11 cellular contexts compared by ENCODE assay signal in the genomic region with DNA sequence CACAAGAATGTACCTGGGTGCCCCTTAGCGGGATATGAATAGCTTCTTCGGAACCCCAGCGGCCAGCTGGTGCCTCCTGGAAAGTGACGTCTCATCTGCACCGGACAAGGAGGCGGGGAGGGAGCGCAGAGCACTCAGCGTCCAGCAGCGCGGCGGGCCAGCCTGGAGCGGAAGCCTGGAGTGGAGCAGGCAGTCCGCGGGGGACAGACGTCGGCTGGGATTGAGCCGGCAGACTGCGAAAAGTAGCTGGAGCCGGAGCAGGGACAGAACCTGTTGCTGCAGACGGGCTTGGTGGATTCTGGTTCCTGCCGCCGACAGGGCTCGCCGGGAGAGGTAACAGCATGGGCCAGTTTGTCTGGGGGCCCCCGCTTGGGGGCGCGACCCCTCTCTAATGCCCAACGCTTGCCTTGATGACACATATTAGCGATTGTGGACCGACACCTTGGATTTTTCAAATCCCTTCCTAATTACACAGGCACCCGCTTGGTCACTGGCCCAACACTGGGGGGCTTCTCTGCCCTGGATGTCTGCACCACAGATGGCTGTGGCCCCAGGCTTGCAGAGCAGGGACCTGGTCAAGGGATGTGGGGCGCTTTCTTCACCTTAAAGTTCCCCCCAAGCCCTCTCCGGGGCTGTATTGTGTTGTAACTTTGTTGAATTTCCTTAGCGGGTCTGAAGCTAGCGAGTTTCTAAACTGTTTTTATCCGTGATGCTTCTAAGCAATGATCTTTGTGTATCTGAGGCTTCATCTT. TPM values are rescaled to one million over a fixed set of nuclear protein-coding genes. Genes with fewer than 3 reads are reported as not detected.
A peak's percentile ranks its signal among the peaks of the same experiment; 100 is the strongest.
DNase-seq lines count a peak whose midpoint lies in the region; ATAC-seq, FAIRE-seq and TF ChIP-seq lines count a peak whose summit lies in the region.
"Had no signal": no experiment of that assay in that cellular context is flagged by ENCODE, and none has a peak within 500 bp of the region (broad histone marks: within the 10 kb centered on the region; RNA-seq: fewer than 3 reads in every experiment).

Gene NPFFR2 (plus strand): TSS at position 133 of the 752 bp plus-strand sequence. CDS start 96,592 bp downstream, outside the sequence.

- WGBS in A549 (ENCODE audit: missing lambda C conversion rate) = 24% methylated on average over 11 of the region's 36 CpGs
- 6% methylated on average over 36 of the region's 36 CpGs for WGBS in HUES64
- WGBS in mesodermal cell (ENCODE audit: insufficient coverage in 2 of 2), 2 experiments = 11 to 15% methylated on average over 26 to 27 of the region's 36 CpGs

- no peak within 1 kb of the TSS for H3K27ac ChIP-seq in A549
- H3K27ac ChIP-seq in HUES64 (ENCODE audit: low read depth, low read length) = peak within 1 kb of the TSS; percentile 38
- no peak within 1 kb of the TSS for H3K27ac ChIP-seq in fibroblast of lung (ENCODE audit: insufficient read depth, low read length)
- peak within 1 kb of the TSS; percentile 20 for H3K27ac ChIP-seq in mesodermal cell (ENCODE audit: low read depth, low read length, severe bottlenecking)
- H3K27ac ChIP-seq: BLaER1 had no signal

- H3K9me3 Mint-ChIP-seq in natural killer cell = peaks cover 0 to 11% of the 10 kb centered on the region in 2 donors

- peak within 1 kb of the TSS; percentile 57 for H3K9ac ChIP-seq in HUES64 (ENCODE audit: low read depth, low read length)
- no peak within 1 kb of the TSS for H3K9ac ChIP-seq in fibroblast of lung (ENCODE audit: insufficient read depth, low read length)
- H3K9ac ChIP-seq: BLaER1 had no signal

- TF ChIP-seq RAD21 in A549 (conservative IDR thresholded peaks at IDR 0.05 in 1 of 2, IDR thresholded peaks at IDR 0.05 in 1 of 2) = no peak

- ATAC-seq in A549 = peak in 1 of 2 experiments; percentile 45; a peak in 3 of 6 replicates
- ATAC-seq in natural killer cell = no peak

- H3K4me3 ChIP-seq in A549 (no peak within 1 kb of the TSS), HUES64 (ENCODE audit: low read length) (peak within 1 kb of the TSS; percentile 54), fibroblast of lung (replicated peaks in 1 of 4; ENCODE audit: control extremely low read depth in 1 of 4, insufficient read depth in 1 of 4, low read depth in 3 of 4, low read length in 4 of 4) (peak within 1 kb of the TSS in 1 of 4 experiments; percentile 19), mesodermal cell (ENCODE audit: extremely low read depth, insufficient read depth, low read length, poor library complexity, severe bottlenecking) (peak within 1 kb of the TSS; percentile 44)
- H3K4me3 ChIP-seq: BLaER1 had no signal

- intact Hi-C loops in natural killer cell (cut with micrococcal nuclease) = no loop called here

- CTCF ChIA-PET in A549 (lab: Yijun Ruan, JAX) = no interaction called here

- H3K4me1 ChIP-seq in A549 = no peaks in the 10 kb centered on the region
- H3K4me1 ChIP-seq in HUES64 (ENCODE audit: insufficient read depth, low read length) = 0 out of 2 replicates have a peak, but pooled peaks cover 5% of the 10 kb centered on the region
- no peaks in the 10 kb centered on the region for H3K4me1 ChIP-seq in fibroblast of lung (ENCODE audit: control insufficient read depth, extremely low read depth, insufficient read depth, low read length)
- no peaks in the 10 kb centered on the region for H3K4me1 ChIP-seq in mesodermal cell (ENCODE audit: control insufficient read depth, insufficient read depth, low read length, poor library complexity, severe bottlenecking)
- H3K4me1 ChIP-seq: BLaER1 had no signal

- H3K27me3 ChIP-seq in HUES64 (ENCODE audit: insufficient read depth, low read length) (peaks cover 9% of the 10 kb centered on the region), fibroblast of lung (ENCODE audit: control insufficient read depth, insufficient read depth, low read length) (peaks cover 9% of the 10 kb centered on the region)
- H3K27me3 ChIP-seq: BLaER1 had no signal

- H2AFZ ChIP-seq in fibroblast of lung (ENCODE audit: low read length) = no peak within 1 kb of the TSS

- H3K4me2 ChIP-seq in A549 (peak within 1 kb of the TSS; percentile 42), fibroblast of lung (ENCODE audit: extremely low read depth, insufficient read depth, low read length) (peak within 1 kb of the TSS; percentile 51)
- H3K4me2 ChIP-seq: BLaER1 had no signal

- no peak within 1 kb of the TSS for H3K4me3 Mint-ChIP-seq in natural killer cell
- H3K4me3 Mint-ChIP-seq: activated naive CD4-positive, alpha-beta T cell treated with anti-CD3 and anti-CD28 coated beads, Interleukin-2, amount 50 U/mL, for 24 hours had no signal

- no peak for TF ChIP-seq CTCF in A549 (IDR thresholded peaks at IDR 0.05)
- TF ChIP-seq CTCF in fibroblast of lung (conservative IDR thresholded peaks at IDR 0.05 in 1 of 2, IDR thresholded peaks at IDR 0.05 in 1 of 2; ENCODE audit: low read depth in 1 of 2, low read length in 2 of 2) = no peak
- TF ChIP-seq CTCF in natural killer cell (IDR thresholded peaks at IDR 0.05) = no peak
- no peak for TF ChIP-seq CTCF in D721Med (IDR thresholded peaks at IDR 0.05; ENCODE audit: insufficient read depth, missing control alignments)

- FAIRE-seq in A549 (lab: Jason Lieb, UNC) (no peak), D721Med (lab: Jason Lieb, UNC) (no peak)

- DNase-seq in A549 (ENCODE audit: low read depth in 1 of 2, low spot score in 1 of 2) (no peak), fibroblast of lung (ENCODE audit: low read depth in 2 of 2) (peak in 1 of 2 donors; percentile 71), natural killer cell (no peak), NCI-H128 (lab: John Stamatoyannopoulos, UW; ENCODE audit: unreplicated experiment) (no peak), D721Med (ENCODE audit: insufficient read length, low spot score) (no peak), inferior parietal cortex (ENCODE audit: extremely low spot score) (no peak)
- DNase-seq: Karpas-422 had no signal

- H3K9me3 ChIP-seq in A549 (no peaks in the 10 kb centered on the region), HUES64 (ENCODE audit: insufficient read depth, low read depth, low read length) (no peaks in the 10 kb centered on the region), fibroblast of lung (ENCODE audit: control insufficient read depth, insufficient read depth, low read depth, low read length) (no peaks in the 10 kb centered on the region), mesodermal cell (ENCODE audit: control insufficient read depth, low read length) (no peaks in the 10 kb centered on the region)
- H3K9me3 ChIP-seq: BLaER1 had no signal

- H3K4me1 Mint-ChIP-seq in natural killer cell = no peaks in the 10 kb centered on the region
- H3K4me1 Mint-ChIP-seq: activated naive CD4-positive, alpha-beta T cell treated with anti-CD3 and anti-CD28 coated beads, Interleukin-2, amount 50 U/mL, for 24 hours had no signal

- no peaks in the 10 kb centered on the region for H3K36me3 ChIP-seq in HUES64 (ENCODE audit: insufficient read depth, low read length)
- H3K36me3 ChIP-seq in fibroblast of lung (ENCODE audit: control insufficient read depth, insufficient read depth, low read length) = no peaks in the 10 kb centered on the region
- no peaks in the 10 kb centered on the region for H3K36me3 ChIP-seq in mesodermal cell (ENCODE audit: control insufficient read depth, insufficient read depth, low read length)
- H3K36me3 ChIP-seq: BLaER1 had no signal

- H3K27ac Mint-ChIP-seq in natural killer cell = no peak within 1 kb of the TSS
- H3K27ac Mint-ChIP-seq: activated naive CD4-positive, alpha-beta T cell treated with anti-CD3 and anti-CD28 coated beads, Interleukin-2, amount 50 U/mL, for 24 hours had no signal

- H3K79me2 ChIP-seq in fibroblast of lung (ENCODE audit: control insufficient read depth, insufficient read depth, low read length) = no peaks in the 10 kb centered on the region

- peaks cover under 1% of the 10 kb centered on the region for H3K36me3 Mint-ChIP-seq in natural killer cell
- H3K36me3 Mint-ChIP-seq: activated naive CD4-positive, alpha-beta T cell treated with anti-CD3 and anti-CD28 coated beads, Interleukin-2, amount 50 U/mL, for 24 hours had no signal

- TF ChIP-seq EP300 in A549 (IDR thresholded peaks at IDR 0.05) = no peak

- no peak for TF ChIP-seq POLR2A in A549 (IDR thresholded peaks at IDR 0.05; ENCODE audit: low read length)

- POLR2A ChIA-PET in A549 (lab: Yijun Ruan, JAX) = no interaction called here

- H3K27me3 Mint-ChIP-seq in natural killer cell (ENCODE audit: low read depth in 2 of 2) = peaks cover 0 to 4% of the 10 kb centered on the region in 2 donors

- no peaks in the 10 kb centered on the region for H4K20me1 ChIP-seq in fibroblast of lung (ENCODE audit: control insufficient read depth, extremely low read depth, insufficient read depth, low read length)
- H4K20me1 ChIP-seq: BLaER1 had no signal

TF ChIP-seq in A549, 52 proteins besides CTCF, POLR2A, EP300 and RAD21 (continues in another document):
- no peak for TF ChIP-seq HMGXB4 (CRISPR knock-in tag; IDR thresholded peaks at IDR 0.05; ENCODE audit: borderline replicate concordance)
- TF ChIP-seq NFE2L2 (conservative IDR thresholded peaks at IDR 0.05; ENCODE audit: low read length) = no peak
- TF ChIP-seq PHF8 (IDR thresholded peaks at IDR 0.05; ENCODE audit: borderline replicate concordance, low read depth) = no peak

RNA-seq across cellular contexts. Expression of gene NPFFR2, which starts in this region (rescaled TPM):
- polyA plus RNA-seq in A549 (2011; rRNA removed) (not detected in 2 replicates), A549 (2017; fragmentation: RNase III; extraction: RNeasy Plus Mini Kit Qiagen cat#74134 plus additional on column Dnase treatment) (not detected in 3 replicates), fibroblast of lung (not detected in 2 replicates)
- polyA plus RNA-seq in A549 (2012; cell fraction: cytosol; rRNA removed) = not detected in 2 replicates
- not detected in 2 replicates for polyA plus RNA-seq in A549 (2012; cell fraction: nucleus; rRNA removed)
- polyA minus RNA-seq in A549 (2011; rRNA and poly(A)+ RNA removed) = not detected in 2 replicates
- polyA plus RNA-seq in HUES64 (2013, experiment 1 of 2) = 4.9 TPM
- 3.4 TPM for polyA plus RNA-seq in HUES64 (2013, experiment 2 of 2)
- total RNA-seq in fibroblast of lung (not detected in 2 replicates), natural killer cell (not detected)
- polyA plus RNA-seq in fibroblast of lung (2012) = not detected in 2 replicates
- polyA minus RNA-seq in fibroblast of lung (ENCODE audit: low replicate concordance) = not detected in 2 replicates
- polyA plus RNA-seq in mesodermal cell (2013, experiment 1 of 2) = 3.0 TPM
- polyA plus RNA-seq in mesodermal cell (2013, experiment 2 of 2) = 3.9 TPM

Comparison
In these comparisons a context has a peak if more than half of its experiments do, and no peak if none do; other contexts are left out.
1. H3K27ac ChIP-seq: peak in HUES64 (single experiment) and mesodermal cell (single experiment); none in A549 (0 of 2) and fibroblast of lung (single experiment).